ENCODE assay signal across 12 cellular contexts in the genomic region with DNA sequence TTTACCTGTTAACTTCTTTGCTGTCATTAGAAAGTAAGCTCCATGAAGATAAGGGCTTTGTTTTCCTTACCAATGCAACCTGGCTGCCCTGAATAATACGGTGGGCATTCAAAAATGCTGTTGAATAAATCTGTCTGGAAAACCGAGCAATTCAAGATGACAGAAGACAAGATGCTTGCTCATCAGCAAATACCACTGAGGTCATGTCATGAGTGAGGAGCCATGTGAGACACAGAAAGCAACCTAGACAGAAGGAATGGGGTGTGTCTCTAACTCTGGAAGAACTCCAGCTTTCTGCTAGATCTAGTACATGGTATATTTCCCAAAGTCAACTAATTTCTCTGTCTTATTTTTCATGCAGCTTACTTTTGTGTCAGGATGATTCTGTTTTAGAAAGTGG.
A peak's percentile ranks its signal among the peaks of the same experiment; 100 is the strongest.
DNase-seq lines count a peak whose midpoint lies in the region; ATAC-seq and TF ChIP-seq lines count a peak whose summit lies in the region.
"Had no signal": no experiment of that assay in that cellular context is flagged by ENCODE, and none has a peak within 500 bp of the region (broad histone marks: within the 10 kb centered on the region; RNA-seq: fewer than 3 reads in every experiment).

No MANE protein-coding gene starts in this region.

- no peak for ATAC-seq in T-helper 17 cell

- no peak overlapping the region for H2BK12ac ChIP-seq in trophoblast cell (ENCODE audit: low read length)
- no peak overlapping the region for H2BK12ac ChIP-seq in neuronal stem cell (ENCODE audit: low read length)
- no peak overlapping the region for H2BK12ac ChIP-seq in H9 (ENCODE audit: insufficient read length, low read depth, low read length)

- H2AFZ ChIP-seq in fibroblast of lung (ENCODE audit: low read length) = no peak overlapping the region
- H2AFZ ChIP-seq in trophoblast cell (ENCODE audit: insufficient read depth, low read length, poor library complexity) = no peak overlapping the region
- H2AFZ ChIP-seq in neuronal stem cell (ENCODE audit: low read length) = no peak overlapping the region
- H2AFZ ChIP-seq in H9 (ENCODE audit: low read length) = no peak overlapping the region

- no peak overlapping the region for H4K5ac ChIP-seq in H9 (ENCODE audit: insufficient read length, low read depth, low read length)

- DNase-seq in EH (ENCODE audit: low read depth) = peak; percentile 89
- peak; percentile 27 for DNase-seq in RKO (ENCODE audit: low spot score)
- peak; percentile 45 to 87 for DNase-seq in fibroblast of lung (ENCODE audit: low read depth in 2 of 2)
- DNase-seq in trophoblast cell = peak; percentile 62 to 76
- DNase-seq in neuronal stem cell (ENCODE audit: low spot score) = no peak
- no peak for DNase-seq in H9
- DNase-seq in T-helper 17 cell = no peak
- no peak for DNase-seq in COR-L47 (lab: John Stamatoyannopoulos, UW)
- DNase-seq: NCI-H2171 treated with DMSO at 0.1 percent for 48 hours, nucleus accumbens had no signal

- H3K23me2 ChIP-seq in H9 (ENCODE audit: insufficient read length, low read depth, low read length, poor library complexity, severe bottlenecking) = no peaks in the 10 kb centered on the region

- H3K4me1 ChIP-seq in fibroblast of lung (ENCODE audit: control insufficient read depth, extremely low read depth, insufficient read depth, low read length) = peaks cover 3% of the 10 kb centered on the region
- H3K4me1 ChIP-seq in trophoblast cell (ENCODE audit: control insufficient read depth in 1 of 2, insufficient read depth in 2 of 2, low read length in 2 of 2) = peaks cover 0 to 3% of the 10 kb centered on the region in 2 experiments
- H3K4me1 ChIP-seq in neuronal stem cell (ENCODE audit: control insufficient read depth in 2 of 2, insufficient read depth in 1 of 2, low read depth in 1 of 2, low read length in 2 of 2) = no peaks in the 10 kb centered on the region
- no peaks in the 10 kb centered on the region; the same call in 1 of the 2 replicates for H3K4me1 ChIP-seq in H9 (ENCODE audit: insufficient read depth, low read length)

- no peaks in the 10 kb centered on the region for H3K9me3 ChIP-seq in fibroblast of lung (ENCODE audit: control insufficient read depth, insufficient read depth, low read depth, low read length)
- no peaks in the 10 kb centered on the region for H3K9me3 ChIP-seq in trophoblast cell (ENCODE audit: insufficient read depth, low read depth, low read length)
- peaks cover 0 to 2% of the 10 kb centered on the region in 2 donors for H3K9me3 ChIP-seq in neuronal stem cell (replicated peaks in 1 of 2; ENCODE audit: control insufficient read depth in 2 of 2, insufficient read depth in 1 of 2, low read depth in 1 of 2, low read length in 2 of 2)
- H3K9me3 ChIP-seq in H9 (ENCODE audit: control insufficient read depth, low read depth, low read length) = no peaks in the 10 kb centered on the region
- H3K9me3 ChIP-seq in T-helper 17 cell (ENCODE audit: control insufficient read depth, low read length, poor library complexity, severe bottlenecking) = no peaks in the 10 kb centered on the region
- H3K9me3 ChIP-seq: tibial nerve had no signal

- H3K18ac ChIP-seq in trophoblast cell (ENCODE audit: low read length) (no peak overlapping the region), neuronal stem cell (ENCODE audit: low read length) (no peak overlapping the region), H9 (ENCODE audit: insufficient read length, low read depth, low read length) (no peak overlapping the region)

- H3K4me3 ChIP-seq in fibroblast of lung (replicated peaks in 1 of 4; ENCODE audit: control extremely low read depth in 1 of 4, insufficient read depth in 1 of 4, low read depth in 3 of 4, low read length in 4 of 4) (no peak overlapping the region), trophoblast cell (ENCODE audit: low read depth, low read length) (no peak overlapping the region), neuronal stem cell (ENCODE audit: low read length in 2 of 2) (no peak overlapping the region)
- H3K4me3 ChIP-seq: tibial nerve had no signal

- H3K9me3 Mint-ChIP-seq in H9 = no peaks in the 10 kb centered on the region
- H3K9me3 Mint-ChIP-seq: central memory CD8-positive, alpha-beta T cell had no signal

- H3K23ac ChIP-seq in trophoblast cell (ENCODE audit: low read length) = no peak overlapping the region
- no peak overlapping the region for H3K23ac ChIP-seq in neuronal stem cell (ENCODE audit: low read depth, low read length, poor library complexity)
- no peak overlapping the region for H3K23ac ChIP-seq in H9 (ENCODE audit: insufficient read length, low read depth, low read length)

- no peak overlapping the region for H2BK20ac ChIP-seq in H9 (ENCODE audit: low read depth, low read length, poor library complexity, severe bottlenecking)

- H2BK120ac ChIP-seq in trophoblast cell (ENCODE audit: insufficient read depth, low read length, poor library complexity) (no peak overlapping the region), neuronal stem cell (ENCODE audit: low read depth, low read length) (no peak overlapping the region), H9 (ENCODE audit: low read depth, low read length, poor library complexity, severe bottlenecking) (no peak overlapping the region)

- no peak overlapping the region for H3K4ac ChIP-seq in trophoblast cell (ENCODE audit: low read depth, low read length)
- H3K4ac ChIP-seq in neuronal stem cell (ENCODE audit: low read length) = no peak overlapping the region
- no peak overlapping the region for H3K4ac ChIP-seq in H9 (ENCODE audit: low read depth, low read length)

- no peak overlapping the region for H4K12ac ChIP-seq in trophoblast cell (ENCODE audit: low read depth, low read length)

- H2AK5ac ChIP-seq in trophoblast cell (ENCODE audit: low read length) (no peak overlapping the region), neuronal stem cell (ENCODE audit: low read depth, low read length) (no peak overlapping the region), H9 (ENCODE audit: insufficient read length, low read length) (no peak overlapping the region)

- H4K8ac ChIP-seq in trophoblast cell (ENCODE audit: low read depth, low read length) (no peak overlapping the region), neuronal stem cell (ENCODE audit: low read depth, low read length) (no peak overlapping the region), H9 (replicated peaks; ENCODE audit: insufficient read length, low read depth, low read length) (no peak overlapping the region)

- H3K27me3 Mint-ChIP-seq in H9 (ENCODE audit: low read depth) = no peaks in the 10 kb centered on the region
- no peaks in the 10 kb centered on the region for H3K27me3 Mint-ChIP-seq in T-helper 17 cell
- H3K27me3 Mint-ChIP-seq: central memory CD8-positive, alpha-beta T cell had no signal

- no peak overlapping the region for H3K4me3 Mint-ChIP-seq in H9
- H3K4me3 Mint-ChIP-seq in T-helper 17 cell = no peak overlapping the region
- H3K4me3 Mint-ChIP-seq: central memory CD8-positive, alpha-beta T cell had no signal

- H2BK5ac ChIP-seq in trophoblast cell (ENCODE audit: low read depth, low read length, poor library complexity) (no peak overlapping the region), neuronal stem cell (ENCODE audit: low read length) (no peak overlapping the region), H9 (ENCODE audit: insufficient read length, low read length) (no peak overlapping the region)

- H3K14ac ChIP-seq in trophoblast cell (ENCODE audit: low read length) (no peak overlapping the region), neuronal stem cell (ENCODE audit: low read length) (no peak overlapping the region), H9 (ENCODE audit: insufficient read depth, low read length) (no peak overlapping the region)

- no peak overlapping the region for H3K9ac ChIP-seq in fibroblast of lung (ENCODE audit: insufficient read depth, low read length)
- H3K9ac ChIP-seq in trophoblast cell (ENCODE audit: low read length) = no peak overlapping the region
- no peak overlapping the region for H3K9ac ChIP-seq in neuronal stem cell (ENCODE audit: low read depth, low read length, poor library complexity)
- no peak overlapping the region for H3K9ac ChIP-seq in H9 (ENCODE audit: extremely low read depth, insufficient read length, low read length)

- H3K27me3 ChIP-seq in fibroblast of lung (ENCODE audit: control insufficient read depth, insufficient read depth, low read length) (no peaks in the 10 kb centered on the region), trophoblast cell (ENCODE audit: insufficient read depth, low read length) (no peaks in the 10 kb centered on the region), neuronal stem cell (ENCODE audit: control insufficient read depth in 3 of 3, insufficient read depth in 3 of 3, low read depth in 1 of 3, low read length in 3 of 3) (no peaks in the 10 kb centered on the region), H9 (ENCODE audit: insufficient read depth, low read length) (no peaks in the 10 kb centered on the region)
- H3K27me3 ChIP-seq: tibial nerve had no signal

- H3K27ac ChIP-seq in fibroblast of lung (ENCODE audit: insufficient read depth, low read length) (no peak overlapping the region), trophoblast cell (ENCODE audit: low read depth, low read length) (no peak overlapping the region), neuronal stem cell (replicated peaks; ENCODE audit: low read length) (no peak overlapping the region), H9 (ENCODE audit: insufficient read length, low read depth, low read length) (no peak overlapping the region)
- H3K27ac ChIP-seq: tibial nerve had no signal

- no peaks in the 10 kb centered on the region for H3K79me1 ChIP-seq in trophoblast cell (ENCODE audit: low read length)
- H3K79me1 ChIP-seq in neuronal stem cell (ENCODE audit: low read depth, low read length) = peaks cover 2% of the 10 kb centered on the region
- H3K79me1 ChIP-seq in H9 (ENCODE audit: insufficient read depth, low read depth, low read length, poor library complexity, severe bottlenecking) = no peaks in the 10 kb centered on the region

- H3K4me2 ChIP-seq in fibroblast of lung (ENCODE audit: extremely low read depth, insufficient read depth, low read length) (no peak overlapping the region), trophoblast cell (ENCODE audit: low read length) (no peak overlapping the region), neuronal stem cell (ENCODE audit: insufficient read depth, low read length, poor library complexity, severe bottlenecking) (no peak overlapping the region), H9 (ENCODE audit: insufficient read depth, insufficient read length, low read length) (no peak overlapping the region)

- TF ChIP-seq CTCF in fibroblast of lung (conservative IDR thresholded peaks at IDR 0.05 in 1 of 2, IDR thresholded peaks at IDR 0.05 in 1 of 2; ENCODE audit: low read depth in 1 of 2, low read length in 2 of 2) (no peak), H9 (conservative IDR thresholded peaks at IDR 0.05) (no peak)

- H3K27ac Mint-ChIP-seq in H9 = no peak overlapping the region
- H3K27ac Mint-ChIP-seq in T-helper 17 cell = no peak overlapping the region

- WGBS in trophoblast cell (ENCODE audit: extremely low coverage, insufficient coverage, insufficient read length) = no CpG with 5 or more reads among the region's 2 CpGs
- no CpG with 5 or more reads among the region's 2 CpGs for WGBS in neuronal stem cell (ENCODE audit: extremely low coverage in 2 of 2, insufficient read length in 2 of 2, insufficient replicate concordance in 1 of 2), 2 donors
- WGBS in H9 (ENCODE audit: extremely low coverage, insufficient read length, low lambda C conversion rate) = no CpG with 5 or more reads among the region's 2 CpGs

- no peak overlapping the region for H2BK15ac ChIP-seq in neuronal stem cell (ENCODE audit: low read length)
- H2BK15ac ChIP-seq in H9 (ENCODE audit: low read depth, low read length) = no peak overlapping the region

- H4K91ac ChIP-seq in trophoblast cell (ENCODE audit: low read depth, low read length) (no peak overlapping the region), neuronal stem cell (ENCODE audit: low read depth, low read length, poor library complexity) (no peak overlapping the region), H9 (ENCODE audit: insufficient read length, low read depth, low read length) (no peak overlapping the region)

- H4K20me1 ChIP-seq in fibroblast of lung (ENCODE audit: control insufficient read depth, extremely low read depth, insufficient read depth, low read length) (no peaks in the 10 kb centered on the region), H9 (ENCODE audit: control insufficient read depth, insufficient read depth, insufficient read length) (no peaks in the 10 kb centered on the region)

- H3K36me3 Mint-ChIP-seq in H9 (ENCODE audit: insufficient read depth in 1 of 3, low read depth in 3 of 3) (peaks cover 22 to 73% (median 57%) of the 10 kb centered on the region in 3 experiments; a peak in 6 of 7 replicates), T-helper 17 cell (ENCODE audit: low read depth) (peaks cover 3% of the 10 kb centered on the region)

- H3K4me1 Mint-ChIP-seq in H9 (peaks cover 14 to 18% of the 10 kb centered on the region in 2 experiments), T-helper 17 cell (peaks cover 19% of the 10 kb centered on the region)

- H3K56ac ChIP-seq in H9 (ENCODE audit: insufficient read length, low read depth, low read length) = no peak overlapping the region

- no peak overlapping the region for H3T11ph ChIP-seq in H9 (ENCODE audit: low read length)

- H3K36me3 ChIP-seq in fibroblast of lung (ENCODE audit: control insufficient read depth, insufficient read depth, low read length) (peaks cover 6% of the 10 kb centered on the region), trophoblast cell (ENCODE audit: control insufficient read depth in 1 of 2, insufficient read depth in 2 of 2, low read length in 2 of 2) (peaks cover 11 to 12% of the 10 kb centered on the region in 2 experiments), neuronal stem cell (replicated peaks in 1 of 2; ENCODE audit: control insufficient read depth in 2 of 2, insufficient read depth in 2 of 2, low read length in 2 of 2) (peaks cover 17 to 96% of the 10 kb centered on the region in 2 donors)

- H3K79me2 ChIP-seq in fibroblast of lung (ENCODE audit: control insufficient read depth, insufficient read depth, low read length) (no peaks in the 10 kb centered on the region), trophoblast cell (ENCODE audit: control insufficient read depth, insufficient read depth, low read length, poor library complexity) (peaks cover 2% of the 10 kb centered on the region), H9 (ENCODE audit: insufficient read depth, low read length) (no peaks in the 10 kb centered on the region)

Comparison
In these comparisons a context has a peak if more than half of its experiments do, and no peak if none do; other contexts are left out.
1. DNase-seq: peak in EH (single experiment), RKO (single experiment), fibroblast of lung (2 of 2) and trophoblast cell (2 of 2); none in neuronal stem cell (single experiment), H9 (single experiment), T-helper 17 cell (0 of 3) and COR-L47 (single experiment).